ENCODE assay signal across 8 cellular contexts in genomic region chr17:82698065-82698973, GRCh38. TPM values are rescaled to one million over a fixed set of nuclear protein-coding genes. Genes with fewer than 3 reads are reported as not detected.
A peak's percentile ranks its signal among the peaks of the same experiment; 100 is the strongest.
DNase-seq lines count a peak whose midpoint lies in the region; ATAC-seq, FAIRE-seq and TF ChIP-seq lines count a peak whose summit lies in the region.

TSS of gene RAB40B (minus strand) at chr17:82698698. CDS start at chr17:82698596, 102 bp downstream.

- no peaks in the 10 kb centered on the region for H3K27me3 ChIP-seq in adrenal gland
- no peaks in the 10 kb centered on the region for H3K27me3 ChIP-seq in pancreas
- no peaks in the 10 kb centered on the region for H3K27me3 ChIP-seq in thyroid gland

- 0 to 1% (median 0%) methylated on average over 13 to 109 of the region's 112 CpGs; no CpG with 5 or more reads in 1 of the 4 donors for WGBS in adrenal gland, 4 donors
- 1% methylated on average over 51 to 112 of the region's 112 CpGs for WGBS in pancreas, 2 donors
- 0% methylated on average over 4 to 50 of the region's 112 CpGs for WGBS in thyroid gland, 2 donors

- H3K4me3 ChIP-seq in adrenal gland, result peak within 1 kb of the TSS in 3 of 4 donors; percentile 11 to 99 (median 47)
- peak within 1 kb of the TSS; percentile 65 to 80 (median 78) for H3K4me3 ChIP-seq in pancreas
- peak within 1 kb of the TSS; percentile 39 to 80 (median 65) for H3K4me3 ChIP-seq in thyroid gland (replicated peaks in 1 of 3)

- peak; percentile 99 for DNase-seq in GM12891 (ENCODE audit: insufficient read length, low spot score)
- peak; percentile 78 for DNase-seq in NCI-H128 (lab: John Stamatoyannopoulos, UW; ENCODE audit: unreplicated experiment)
- peak; percentile 98 for DNase-seq in SW480 (ENCODE audit: low spot score)
- DNase-seq in adrenal gland, result peak; percentile 99 to 100 (median 100)
- peak; percentile 99 for DNase-seq in cardiac septum (ENCODE audit: low spot score)
- DNase-seq in pancreas, result peak; percentile 97 to 100 (median 99)
- peak; percentile 99 to 100 for DNase-seq in thyroid gland

- FAIRE-seq in GM12891 (lab: Jason Lieb, UNC) (peak; percentile 96), pancreas (lab: Jason Lieb, UNC) (no peak)

- peak within 1 kb of the TSS in 2 of 5 donors; percentile 41 to 78 for H3K27ac ChIP-seq in adrenal gland
- peak within 1 kb of the TSS in 2 of 4 donors; percentile 52 to 64 for H3K27ac ChIP-seq in pancreas
- no peak within 1 kb of the TSS for H3K27ac ChIP-seq in thyroid gland

- H3K36me3 ChIP-seq in adrenal gland (replicated peaks in 1 of 2), result no peaks in the 10 kb centered on the region
- no peaks in the 10 kb centered on the region for H3K36me3 ChIP-seq in pancreas
- no peaks in the 10 kb centered on the region for H3K36me3 ChIP-seq in thyroid gland

- H3K4me1 ChIP-seq in adrenal gland (replicated peaks in 1 of 2), result peaks cover 8 to 11% of the 10 kb centered on the region in 2 donors
- H3K4me1 ChIP-seq in pancreas, result peaks cover 0 to 8% (median 6%) of the 10 kb centered on the region in 3 donors
- peaks cover 7 to 16% of the 10 kb centered on the region in 2 donors for H3K4me1 ChIP-seq in thyroid gland

- intact Hi-C loops in adrenal gland (cut with DNase I), result no loop called here
- intact Hi-C loops in cardiac septum (cut with DNase I), result no loop called here
- intact Hi-C loops in pancreas (cut with DNase I), result no loop called here
- intact Hi-C loops in thyroid gland (cut with DNase I), result loop anchor here (2.0 kb wide), 1 partner anchor 18 kb away; the partner anchor contains the start of gene FN3KRP

- TF ChIP-seq POLR2A in GM12891 (IDR thresholded peaks at IDR 0.05; ENCODE audit: low read depth, low read length) (no peak), adrenal gland (IDR thresholded peaks at IDR 0.05) (peak; percentile 48 to 61), thyroid gland (IDR thresholded peaks at IDR 0.05) (peak in 1 of 2 donors; percentile 65)

- TF ChIP-seq CTCF in adrenal gland (IDR thresholded peaks at IDR 0.05) (peak in 1 of 6 experiments; percentile 7), pancreas (IDR thresholded peaks at IDR 0.05) (no peak), thyroid gland (IDR thresholded peaks at IDR 0.05) (no peak)

- ATAC-seq in HG02759 (IDR thresholded peaks at IDR 0.05; ENCODE audit: unreplicated experiment), result peak; percentile 96
- peak; percentile 97 to 99 (median 98) for ATAC-seq in pancreas

- H3K9me3 ChIP-seq in adrenal gland (replicated peaks in 1 of 3), result peaks cover 0 to 8% (median 0%) of the 10 kb centered on the region in 3 donors
- H3K9me3 ChIP-seq in pancreas, result no peaks in the 10 kb centered on the region
- no peaks in the 10 kb centered on the region for H3K9me3 ChIP-seq in thyroid gland

TF ChIP-seq in GM12891, 5 proteins besides CTCF, POLR2A, EP300 and RAD21:
- TF ChIP-seq SPI1 (IDR thresholded peaks at IDR 0.05; ENCODE audit: low read depth, low read length) (no peak), TAF1 (IDR thresholded peaks at IDR 0.05; ENCODE audit: low read depth, low read length) (no peak), POLR2AphosphoS5 (IDR thresholded peaks at IDR 0.05; ENCODE audit: low read depth, low read length) (no peak), POU2F2 (IDR thresholded peaks at IDR 0.05; ENCODE audit: low read depth, low read length) (no peak), PAX5 (IDR thresholded peaks at IDR 0.05; ENCODE audit: insufficient read depth, low read length, severe bottlenecking) (no peak)
TF ChIP-seq in GM12891: peak in this region for 0.

RNA-seq across cellular contexts. Expression of gene RAB40B, which starts in this region (rescaled TPM):
- polyA plus RNA-seq in GM12891 (2012; ENCODE audit: low read depth, missing spikeins), result 2.6 TPM
- total RNA-seq in adrenal gland (10 to 100 TPM in 6 of 8 donors, 1 to 10 TPM in 2; 5.9 to 33.3 (median 14.0) TPM), cardiac septum (31.9 TPM), pancreas (1 to 10 TPM; 3.4 to 8.6 (median 5.6) TPM), thyroid gland (10 to 100 TPM in 2 of 4 donors, 1 to 10 TPM in 2; 6.2 to 19.3 (median 11.3) TPM)
- polyA plus RNA-seq in adrenal gland (10 to 100 TPM in 2 of 3 donors, 1 to 10 TPM in 1; 4.1 to 19.1 (median 16.8) TPM), pancreas (10 to 100 TPM; 11.3 to 15.8 TPM)
